ENCODE assay signal across 8 cellular contexts in genomic region chr6:37029249-37029959, GRCh38. TPM values are rescaled to one million over a fixed set of nuclear protein-coding genes. Genes with fewer than 3 reads are reported as not detected.
A peak's percentile ranks its signal among the peaks of the same experiment; 100 is the strongest.
DNase-seq lines count a peak whose midpoint lies in the region; ATAC-seq and TF ChIP-seq lines count a peak whose summit lies in the region.

No MANE protein-coding gene starts in this region.

- ATAC-seq in activated T-cell treated with anti-CD3 and anti-CD28 coated beads, Interleukin-2, amount 50 U/mL, for 4 hours, result no peak
- ATAC-seq in GM21528 (IDR thresholded peaks at IDR 0.05; ENCODE audit: low FRiP score, unreplicated experiment) (no peak), HG03342 (IDR thresholded peaks at IDR 0.05; ENCODE audit: unreplicated experiment) (no peak)

- no peak overlapping the region for H2BK12ac ChIP-seq in neuronal stem cell (ENCODE audit: low read length)

- H4K20me1 ChIP-seq in GM23248 (ENCODE audit: insufficient read depth), result no peaks in the 10 kb centered on the region

- no peaks in the 10 kb centered on the region for H3K9me2 ChIP-seq in GM23248 (ENCODE audit: insufficient read depth)

- no peaks in the 10 kb centered on the region for H3F3A ChIP-seq in GM23248 (ENCODE audit: insufficient read depth)

- CTCF ChIA-PET in BJ (lab: Yijun Ruan, JAX), result interaction anchor here (0.5 to 20.1 kb wide), 33 partner anchors 9 to 662 kb away, joined by 3 to 588 read pairs (median 4); partner anchors contain the start of genes PIM1 and PPIL1

- peak; percentile 81 for TF ChIP-seq CTCF in BJ (IDR thresholded peaks at IDR 0.05; ENCODE audit: insufficient read depth, low read depth, low read length)

- H3K9me3 ChIP-seq in GM23248 (ENCODE audit: low read depth), result no peaks in the 10 kb centered on the region
- H3K9me3 ChIP-seq in neuronal stem cell (replicated peaks in 1 of 2; ENCODE audit: control insufficient read depth in 2 of 2, insufficient read depth in 1 of 2, low read depth in 1 of 2, low read length in 2 of 2), result peaks cover 5 to 7% of the 10 kb centered on the region in 2 donors

- POLR2A ChIA-PET in BJ (lab: Charles Lee), result interaction anchor here (0.6 to 0.9 kb wide), 2 partner anchors 143 to 181 kb away, joined by 3 read pairs; no protein-coding TSS in a partner anchor

- H3K27ac ChIP-seq in GM23248, result no peak overlapping the region
- no peak overlapping the region for H3K27ac ChIP-seq in neuronal stem cell (replicated peaks; ENCODE audit: low read length)

- no peaks in the 10 kb centered on the region for H3K36me3 ChIP-seq in BJ (ENCODE audit: control insufficient read depth, insufficient read depth, low read length)
- H3K36me3 ChIP-seq in GM23248 (ENCODE audit: low read depth), result no peaks in the 10 kb centered on the region
- no peaks in the 10 kb centered on the region for H3K36me3 ChIP-seq in neuronal stem cell (replicated peaks in 1 of 2; ENCODE audit: control insufficient read depth in 2 of 2, insufficient read depth in 2 of 2, low read length in 2 of 2)

- H2BK120ac ChIP-seq in neuronal stem cell (ENCODE audit: low read depth, low read length), result no peak overlapping the region

- no peak overlapping the region for H3K4me3 Mint-ChIP-seq in activated T-cell treated with anti-CD3 and anti-CD28 coated beads, Interleukin-2, amount 50 U/mL, for 4 hours

- no peaks in the 10 kb centered on the region for H3K27me3 Mint-ChIP-seq in activated T-cell treated with anti-CD3 and anti-CD28 coated beads, Interleukin-2, amount 50 U/mL, for 4 hours (ENCODE audit: low read depth)

- no peak overlapping the region for H2AK5ac ChIP-seq in neuronal stem cell (ENCODE audit: low read depth, low read length)

- H3K27me3 ChIP-seq in BJ (ENCODE audit: control insufficient read depth, insufficient read depth, low read length) (no peaks in the 10 kb centered on the region; the same call in none of the 2 replicates), GM23248 (replicated peaks; ENCODE audit: insufficient read depth) (no peaks in the 10 kb centered on the region), neuronal stem cell (ENCODE audit: control insufficient read depth in 3 of 3, insufficient read depth in 3 of 3, low read depth in 1 of 3, low read length in 3 of 3) (no peaks in the 10 kb centered on the region)

- no peaks in the 10 kb centered on the region for H3K79me1 ChIP-seq in neuronal stem cell (ENCODE audit: low read depth, low read length)

- H2AFZ ChIP-seq in GM23248, result no peak overlapping the region
- no peak overlapping the region for H2AFZ ChIP-seq in neuronal stem cell (ENCODE audit: low read length)

- H3K9ac ChIP-seq in GM23248 (no peak overlapping the region), neuronal stem cell (ENCODE audit: low read depth, low read length, poor library complexity) (no peak overlapping the region)

- no peak overlapping the region for H4K91ac ChIP-seq in neuronal stem cell (ENCODE audit: low read depth, low read length, poor library complexity)

- H3K4me3 ChIP-seq in BJ (ENCODE audit: low read depth, low read length), result no peak overlapping the region
- no peak overlapping the region for H3K4me3 ChIP-seq in GM23248
- no peak overlapping the region for H3K4me3 ChIP-seq in neuronal stem cell (ENCODE audit: low read length in 2 of 2)

- WGBS in GM23248 (ENCODE audit: low coverage in 1 of 2, low lambda C conversion rate in 2 of 2, missing lambda C conversion rate in 2 of 2), 2 experiments, result 72 to 73% methylated on average over 4 of the region's 4 CpGs
- WGBS in neuronal stem cell (ENCODE audit: extremely low coverage in 2 of 2, insufficient read length in 2 of 2, insufficient replicate concordance in 1 of 2), 2 donors, result no CpG with 5 or more reads among the region's 4 CpGs

- no peaks in the 10 kb centered on the region for H3K79me2 ChIP-seq in GM23248 (ENCODE audit: insufficient read depth)

- H3K4me2 ChIP-seq in GM23248 (ENCODE audit: unreplicated experiment), result no peak overlapping the region
- no peak overlapping the region for H3K4me2 ChIP-seq in neuronal stem cell (ENCODE audit: insufficient read depth, low read length, poor library complexity, severe bottlenecking)

- no peak overlapping the region for H3K4ac ChIP-seq in neuronal stem cell (ENCODE audit: low read length)

- H2BK5ac ChIP-seq in neuronal stem cell (ENCODE audit: low read length), result no peak overlapping the region

- in situ Hi-C loops in GM23248 (cut with MboI), result no loop called here

- no peak overlapping the region for H3K14ac ChIP-seq in neuronal stem cell (ENCODE audit: low read length)

- H3K36me3 Mint-ChIP-seq in activated T-cell treated with anti-CD3 and anti-CD28 coated beads, Interleukin-2, amount 50 U/mL, for 4 hours (ENCODE audit: insufficient read depth), result no peaks in the 10 kb centered on the region

- H4K8ac ChIP-seq in neuronal stem cell (ENCODE audit: low read depth, low read length), result no peak overlapping the region

- H3K4me1 ChIP-seq in GM23248 (ENCODE audit: insufficient read depth) (no peaks in the 10 kb centered on the region), neuronal stem cell (ENCODE audit: control insufficient read depth in 2 of 2, insufficient read depth in 1 of 2, low read depth in 1 of 2, low read length in 2 of 2) (no peaks in the 10 kb centered on the region)

- DNase-seq in BJ (ENCODE audit: low read depth) (peak; percentile 41), GM23248 (peak; percentile 93), NOMO-1 (lab: John Stamatoyannopoulos, UW; ENCODE audit: unreplicated experiment in 2 of 2) (peak; percentile 84 to 89), fibroblast of the conjunctiva (ENCODE audit: low read depth) (peak; percentile 78), neuronal stem cell (ENCODE audit: low spot score) (peak; percentile 48)
- DNase-seq in activated T-cell treated with anti-CD3 and anti-CD28 coated beads, Interleukin-2, amount 50 U/mL, for 4 hours, result peak; percentile 35

- peaks cover 39% of the 10 kb centered on the region for H3K4me1 Mint-ChIP-seq in activated T-cell treated with anti-CD3 and anti-CD28 coated beads, Interleukin-2, amount 50 U/mL, for 4 hours (ENCODE audit: low read depth)

- H3K23ac ChIP-seq in neuronal stem cell (ENCODE audit: low read depth, low read length, poor library complexity), result no peak overlapping the region

- no peak overlapping the region for H3K18ac ChIP-seq in neuronal stem cell (ENCODE audit: low read length)

- H3K9me3 Mint-ChIP-seq in activated T-cell treated with anti-CD3 and anti-CD28 coated beads, Interleukin-2, amount 50 U/mL, for 4 hours, result no peaks in the 10 kb centered on the region

- no peak overlapping the region for H2BK15ac ChIP-seq in neuronal stem cell (ENCODE audit: low read length)

RNA-seq across cellular contexts. Expression of gene FGD2, which starts 23.9 kb away (rescaled TPM):
- polyA plus RNA-seq in BJ (2011; rRNA removed) (not detected in 2 replicates), GM23248 (2016; fragmentation: Nextera tagmentation; extraction: Ambion mirVana) (not detected in 2 replicates)
- polyA minus RNA-seq in BJ (2011; rRNA and poly(A)+ RNA removed), result not detected in 2 replicates
- total RNA-seq in GM23248 (2014; rRNA removed; shearing (Covaris generic)), result not detected in 2 replicates
- total RNA-seq in activated T-cell treated with anti-CD3 and anti-CD28 coated beads, Interleukin-2, amount 50 U/mL, for 4 hours, result 1 to 10 TPM in 2 of 3 donors, under 1 TPM in 1; 0.87 to 1.5 (median 1.1) TPM
- polyA plus RNA-seq in neuronal stem cell (2013, experiment 1 of 2), result 0.04 TPM
- 0.03 TPM for polyA plus RNA-seq in neuronal stem cell (2013, experiment 2 of 2)

RNA-seq across cellular contexts. Expression of gene MTCH1, which starts 43.4 kb away (rescaled TPM):
- polyA plus RNA-seq in BJ (2011; rRNA removed), result 123 and 207 TPM in 2 replicates
- polyA minus RNA-seq in BJ (2011; rRNA and poly(A)+ RNA removed), result 103 and 111 TPM in 2 replicates
- 418 and 473 TPM in 2 replicates for total RNA-seq in GM23248 (2014; rRNA removed; shearing (Covaris generic))
- polyA plus RNA-seq in GM23248 (2016; fragmentation: Nextera tagmentation; extraction: Ambion mirVana), result 370 and 395 TPM in 2 replicates
- total RNA-seq in activated T-cell treated with anti-CD3 and anti-CD28 coated beads, Interleukin-2, amount 50 U/mL, for 4 hours, result 100 to 1,000 TPM; 100 to 104 (median 104) TPM
- 125 TPM for polyA plus RNA-seq in neuronal stem cell (2013, experiment 1 of 2)
- polyA plus RNA-seq in neuronal stem cell (2013, experiment 2 of 2), result 118 TPM

Comparison
In these comparisons a context has a peak if more than half of its experiments do, and no peak if none do; other contexts are left out.
1. DNase-seq: peak in every context shown above with its lines; median percentile 93 in GM23248; 86 in NOMO-1; 78 in fibroblast of the conjunctiva; 48 in neuronal stem cell; 41 in BJ; 35 in activated T-cell treated with anti-CD3 and anti-CD28 coated beads, Interleukin-2, amount 50 U/mL, for 4 hours.